ENCODE assay signal across 18 cellular contexts in the genomic region with DNA sequence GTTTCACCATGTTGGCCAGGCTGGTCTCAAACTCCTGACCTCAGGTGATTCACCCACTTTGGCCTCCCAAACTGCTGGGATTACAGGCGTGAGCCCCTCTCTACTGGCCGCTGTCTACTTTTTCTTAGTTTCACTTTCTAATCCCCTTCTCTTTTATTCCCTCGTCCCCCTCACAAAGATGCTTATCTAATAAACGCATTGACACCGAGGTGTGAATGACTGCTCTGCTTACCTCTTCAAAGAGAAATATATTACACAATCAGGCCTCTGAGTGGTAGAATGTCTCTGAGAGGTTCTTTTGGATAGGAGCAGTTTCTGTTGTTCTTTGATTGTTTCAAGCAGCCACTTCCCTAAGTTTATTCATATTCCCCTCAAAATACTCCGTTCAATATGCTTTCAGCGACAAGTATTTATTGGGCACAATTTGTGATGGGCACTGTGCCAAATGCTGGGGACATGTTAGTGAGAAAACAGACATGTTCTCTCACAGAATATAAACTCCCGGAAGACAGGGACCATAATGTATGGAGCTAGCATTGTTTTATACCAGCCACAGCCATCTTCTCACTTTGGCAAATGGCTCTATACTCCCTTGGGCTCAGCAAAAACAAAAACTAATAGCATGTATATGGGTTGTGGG. TPM values are rescaled to one million over a fixed set of nuclear protein-coding genes. Genes with fewer than 3 reads are reported as not detected.
DNase-seq lines count a peak whose midpoint lies in the region; ATAC-seq, FAIRE-seq and TF ChIP-seq lines count a peak whose summit lies in the region.
"Had no signal": no experiment of that assay in that cellular context is flagged by ENCODE, and none has a peak within 500 bp of the region (broad histone marks: within the 10 kb centered on the region; RNA-seq: fewer than 3 reads in every experiment).

No MANE protein-coding gene starts in this region.

- no peaks in the 10 kb centered on the region for H3K9me3 Mint-ChIP-seq in central memory CD8-positive, alpha-beta T cell

- no peak overlapping the region for H3K18ac ChIP-seq in IMR-90 (ENCODE audit: low read depth, low read length)

- H2AK5ac ChIP-seq in IMR-90 (ENCODE audit: low read depth, low read length) = no peak overlapping the region

- H3K36me3 Mint-ChIP-seq in central memory CD8-positive, alpha-beta T cell (ENCODE audit: insufficient read depth) = peaks cover 2% of the 10 kb centered on the region

- H3K4ac ChIP-seq in IMR-90 (ENCODE audit: low read depth, low read length) = no peak overlapping the region

- no peaks in the 10 kb centered on the region for H3K79me2 ChIP-seq in HepG2 (ENCODE audit: insufficient read depth, low read length)

- no peak overlapping the region for H4K5ac ChIP-seq in IMR-90 (ENCODE audit: low read depth, low read length)

- no peak overlapping the region for H3K4me3 ChIP-seq in HepG2 (replicated peaks in 1 of 3; ENCODE audit: insufficient read depth in 1 of 3, low read depth in 2 of 3, low read length in 3 of 3)
- H3K4me3 ChIP-seq in right lobe of liver = no peak overlapping the region
- H3K4me3 ChIP-seq in IMR-90 (ENCODE audit: insufficient read depth, low read depth, low read length) = no peak overlapping the region
- H3K4me3 ChIP-seq in suprapubic skin = no peak overlapping the region
- H3K4me3 ChIP-seq: PC-9 had no signal

- H2AFZ ChIP-seq in HepG2 (ENCODE audit: low read length) (no peak overlapping the region), IMR-90 (replicated peaks; ENCODE audit: low read length, poor library complexity) (no peak overlapping the region)
- H2AFZ ChIP-seq: PC-9 had no signal

- H3K14ac ChIP-seq in IMR-90 (replicated peaks; ENCODE audit: low read depth, low read length) = no peak overlapping the region

- H3K9me1 ChIP-seq in IMR-90 (ENCODE audit: insufficient read depth, low read length) = no peaks in the 10 kb centered on the region

- DNase-seq in HepG2 (ENCODE audit: low spot score) (no peak), right lobe of liver (no peak), IMR-90 (no peak), suprapubic skin (ENCODE audit: low spot score in 2 of 2) (no peak)
- DNase-seq in central memory CD8-positive, alpha-beta T cell (ENCODE audit: low spot score in 2 of 2) = no peak
- no peak for DNase-seq in activated effector memory CD4-positive, alpha-beta T cell treated with Interleukin-2 at 50 U/mL for 16 hours
- DNase-seq: C1 segment of cervical spinal cord, DMS79, MV-4-11, NCI-H1694 treated with DMSO at 0.1 percent for 48 hours, NCI-H2107, NCI-H226, NCI-H524, PC-9 had no signal

- TF ChIP-seq EP300 in HepG2 (IDR thresholded peaks at IDR 0.05; ENCODE audit: low read depth in 2 of 2, low read length in 2 of 2) (no peak), HepG2 (CRISPR knock-in tag; IDR thresholded peaks at IDR 0.05; ENCODE audit: borderline replicate concordance) (no peak), suprapubic skin (IDR thresholded peaks at IDR 0.05) (no peak)

- no peak for TF ChIP-seq CTCF in HepG2 (CRISPR knock-in tag; IDR thresholded peaks at IDR 0.05)
- no peak for TF ChIP-seq CTCF in right lobe of liver (IDR thresholded peaks at IDR 0.05)
- no peak for TF ChIP-seq CTCF in IMR-90 (conservative IDR thresholded peaks at IDR 0.05; ENCODE audit: low read depth, low read length)
- no peak for TF ChIP-seq CTCF in suprapubic skin (IDR thresholded peaks at IDR 0.05)

- H3K4me3 Mint-ChIP-seq in central memory CD8-positive, alpha-beta T cell = no peak overlapping the region

- H2BK120ac ChIP-seq in IMR-90 (ENCODE audit: low read depth, low read length) = no peak overlapping the region

- TF ChIP-seq RAD21 in HepG2 (CRISPR knock-in tag; IDR thresholded peaks at IDR 0.05) (no peak), IMR-90 (IDR thresholded peaks at IDR 0.05; ENCODE audit: low read length) (no peak)

- no peak overlapping the region for H2BK20ac ChIP-seq in IMR-90 (ENCODE audit: low read depth, low read length)

- H3K4me2 ChIP-seq in HepG2 (ENCODE audit: low read depth, low read length) (no peak overlapping the region; the same call in 1 of the 2 replicates), IMR-90 (ENCODE audit: low read depth, low read length) (no peak overlapping the region)
- H3K4me2 ChIP-seq: PC-9 had no signal

- H4K91ac ChIP-seq in IMR-90 (ENCODE audit: insufficient read depth, low read depth, low read length) = no peak overlapping the region

- POLR2A ChIA-PET in HepG2 (lab: Yijun Ruan, JAX) (no interaction called here), IMR-90 (lab: Charles Lee; ENCODE audit: unreplicated experiment) (no interaction called here)

- H3K27ac ChIP-seq in HepG2 (ENCODE audit: extremely low read length, insufficient read depth, low read length) (no peak overlapping the region), right lobe of liver (no peak overlapping the region), IMR-90 (ENCODE audit: insufficient read depth, low read length) (no peak overlapping the region), suprapubic skin (no peak overlapping the region)
- H3K27ac ChIP-seq: HL-60, PC-9, RWPE1 had no signal

- H2BK5ac ChIP-seq in IMR-90 (ENCODE audit: low read depth, low read length, poor library complexity, severe bottlenecking) = no peak overlapping the region

- H3K79me1 ChIP-seq in IMR-90 (ENCODE audit: low read depth in 1 of 2, low read length in 2 of 2) = no peaks in the 10 kb centered on the region

- 41% methylated on average over 8 of the region's 8 CpGs for WGBS in HepG2 (ENCODE audit: low lambda C conversion rate)
- 63% methylated on average over 7 of the region's 8 CpGs for WGBS in right lobe of liver (ENCODE audit: insufficient coverage, low coverage, low lambda C conversion rate, missing lambda C conversion rate)
- WGBS in IMR-90 (ENCODE audit: extremely low coverage in 2 of 2, insufficient read length in 1 of 2), 2 experiments = 100% methylated on average over 1 of the region's 8 CpGs; no CpG with 5 or more reads in 1 of the 2 experiments
- 81% methylated on average over 8 of the region's 8 CpGs for WGBS in suprapubic skin

- H3K4me1 ChIP-seq in HepG2 (ENCODE audit: insufficient read depth, low read length) (no peaks in the 10 kb centered on the region), right lobe of liver (no peaks in the 10 kb centered on the region), IMR-90 (ENCODE audit: control insufficient read depth, insufficient read depth, low read length) (no peaks in the 10 kb centered on the region), suprapubic skin (peaks cover 6% of the 10 kb centered on the region)

- no peak overlapping the region for H4K8ac ChIP-seq in IMR-90 (ENCODE audit: low read depth in 2 of 2, low read length in 2 of 2)

- H4K20me1 ChIP-seq in HepG2 (ENCODE audit: insufficient read depth, low read length) = no peaks in the 10 kb centered on the region
- no peaks in the 10 kb centered on the region for H4K20me1 ChIP-seq in IMR-90 (ENCODE audit: insufficient read depth, low read length)

- FAIRE-seq in HepG2 (lab: Jason Lieb, UNC) = no peak
- FAIRE-seq: H54 had no signal

- H2BK15ac ChIP-seq in IMR-90 (ENCODE audit: low read depth, low read length) = no peak overlapping the region

- H3K27me3 ChIP-seq in HepG2 (ENCODE audit: control insufficient read depth in 1 of 2, insufficient read depth in 2 of 2, low read length in 2 of 2) (no peaks in the 10 kb centered on the region), right lobe of liver (no peaks in the 10 kb centered on the region), IMR-90 (ENCODE audit: control insufficient read depth, insufficient read depth, low read length) (no peaks in the 10 kb centered on the region), suprapubic skin (no peaks in the 10 kb centered on the region)

- no peak for ATAC-seq in HepG2
- no peak for ATAC-seq in right lobe of liver
- no peak for ATAC-seq in IMR-90 (ENCODE audit: low read depth)
- ATAC-seq in central memory CD8-positive, alpha-beta T cell (replicated peaks; ENCODE audit: extremely low read depth, poor library complexity, severe bottlenecking) = peak; percentile 85
- no peak for ATAC-seq in GM19455 (IDR thresholded peaks at IDR 0.05; ENCODE audit: unreplicated experiment)

- no TSS peak for BruUV-seq in HepG2 (replicated peaks; lab: Mats Ljungman, UMichigan)
- no TSS peak for BruUV-seq in IMR-90 (replicated peaks; lab: Mats Ljungman, UMichigan)

- H3K9ac ChIP-seq in HepG2 (ENCODE audit: insufficient read depth, low read depth, low read length) (no peak overlapping the region), IMR-90 (ENCODE audit: low read depth, low read length) (no peak overlapping the region)

- dilution Hi-C loops in IMR-90 (cut with HindIII; ENCODE audit: low sequenced_read_pairs, unreplicated experiment) = no loop called here

- H3K9me3 ChIP-seq in HepG2 (ENCODE audit: low read length) (no peaks in the 10 kb centered on the region), right lobe of liver (no peaks in the 10 kb centered on the region), IMR-90 (ENCODE audit: control insufficient read depth, insufficient read depth, low read length) (no peaks in the 10 kb centered on the region), suprapubic skin (no peaks in the 10 kb centered on the region)

- in situ Hi-C loops in HepG2 (cut with HindIII; ENCODE audit: extremely low pct_ligation_motif_present, low pct_unique_long_range_greater_than_20kb) = no loop called here
- in situ Hi-C loops in IMR-90 (cut with MboI; ENCODE audit: low sequenced_read_pairs) = no loop called here

- H3K27ac Mint-ChIP-seq in central memory CD8-positive, alpha-beta T cell (ENCODE audit: low read depth) = no peak overlapping the region

- H3K4me1 Mint-ChIP-seq in central memory CD8-positive, alpha-beta T cell = peaks cover 11% of the 10 kb centered on the region

- H3K36me3 ChIP-seq in HepG2 (replicated peaks in 1 of 2; ENCODE audit: control insufficient read depth in 1 of 2, insufficient read depth in 2 of 2, low read length in 2 of 2) (no peaks in the 10 kb centered on the region), right lobe of liver (no peaks in the 10 kb centered on the region), IMR-90 (ENCODE audit: control insufficient read depth, insufficient read depth, low read length) (no peaks in the 10 kb centered on the region), suprapubic skin (no peaks in the 10 kb centered on the region)

- intact Hi-C loops in HepG2 (cut with micrococcal nuclease; ENCODE audit: unreplicated experiment) (no loop called here), right lobe of liver (cut with DNase I) (no loop called here), IMR-90 (cut with micrococcal nuclease) (no loop called here)

- no peak overlapping the region for H3K56ac ChIP-seq in IMR-90 (ENCODE audit: extremely low read depth, insufficient read depth, low read length)

- no peak overlapping the region for H3K23ac ChIP-seq in IMR-90 (ENCODE audit: low read depth, low read length)

- CTCF ChIA-PET in HepG2 (lab: Yijun Ruan, JAX; ENCODE audit: low intra/inter-chr PET ratio, low total read pairs) = no interaction called here
- CTCF ChIA-PET in IMR-90 (lab: Yijun Ruan, JAX) = no interaction called here

- TF ChIP-seq POLR2A in HepG2 (IDR thresholded peaks at IDR 0.05; ENCODE audit: insufficient read depth in 1 of 2, low read depth in 2 of 2, low read length in 2 of 2) = no peak
- TF ChIP-seq POLR2A in right lobe of liver (IDR thresholded peaks at IDR 0.05) = no peak
- no peak for TF ChIP-seq POLR2A in IMR-90 (IDR thresholded peaks at IDR 0.05; ENCODE audit: low read depth, low read length)
- no peak for TF ChIP-seq POLR2A in suprapubic skin (IDR thresholded peaks at IDR 0.05)

- peaks cover under 1% of the 10 kb centered on the region for H3K27me3 Mint-ChIP-seq in central memory CD8-positive, alpha-beta T cell

- no peak overlapping the region for H2AK9ac ChIP-seq in IMR-90 (replicated peaks; ENCODE audit: low read depth, low read length, poor library complexity)

RNA-seq across cellular contexts. Expression of gene RAPH1, which starts 34.7 kb away (rescaled TPM):
- total RNA-seq in HepG2 (2016; rRNA removed; fragmentation: Illumina TruSeq; extraction: Trizol) (6.7 and 17.9 TPM in 2 replicates), right lobe of liver (10 to 100 TPM; 23.0 to 91.5 (median 53.4) TPM), IMR-90 (2012; rRNA removed) (13.1 and 15.1 TPM in 2 replicates), suprapubic skin (10 to 100 TPM; 38.3 to 58.2 (median 49.3) TPM)
- 9.6 and 10.3 TPM in 2 replicates for total RNA-seq in HepG2 (2016; cell fraction: cytosol; rRNA removed; fragmentation: Illumina TruSeq; extraction: Trizol; ENCODE audit: low read depth)
- 6.1 and 18.5 TPM in 2 replicates for total RNA-seq in HepG2 (2016; cell fraction: insoluble cytoplasmic fraction; rRNA removed; fragmentation: Illumina TruSeq; extraction: Trizol)
- 11.9 and 16.6 TPM in 2 replicates for total RNA-seq in HepG2 (2016; cell fraction: membrane; rRNA removed; fragmentation: Illumina TruSeq; extraction: Trizol)
- 14.0 and 19.2 TPM in 2 replicates for total RNA-seq in HepG2 (2016; cell fraction: nucleus; rRNA removed; fragmentation: Illumina TruSeq; extraction: Trizol)
- polyA plus RNA-seq in HepG2 (2011; rRNA removed) (5.3 TPM in 2 replicates), IMR-90 (2012; rRNA removed) (5.2 and 7.5 TPM in 2 replicates)
- polyA plus RNA-seq in HepG2 (2011; cell fraction: cytosol; rRNA removed) = 2.0 and 2.9 TPM in 2 replicates
- polyA plus RNA-seq in HepG2 (2011; cell fraction: nucleus; rRNA removed) = 4.2 and 5.9 TPM in 2 replicates
- 6.5 and 7.6 TPM in 2 replicates for polyA plus RNA-seq in HepG2 (2012)
- polyA plus RNA-seq in HepG2 (2016; cell fraction: cytosol; fragmentation: Illumina TruSeq; extraction: Trizol; ENCODE audit: low read depth) = 1.4 and 2.7 TPM in 2 replicates
- 6.2 and 8.1 TPM in 2 replicates for polyA plus RNA-seq in HepG2 (2016; cell fraction: insoluble cytoplasmic fraction; fragmentation: Illumina TruSeq; extraction: Trizol; ENCODE audit: low read depth)
- polyA plus RNA-seq in HepG2 (2016; cell fraction: membrane; fragmentation: Illumina TruSeq; extraction: Trizol; ENCODE audit: low read depth) = 2.3 and 2.5 TPM in 2 replicates
- 12.1 and 13.7 TPM in 2 replicates for polyA plus RNA-seq in HepG2 (2016; cell fraction: nucleus; fragmentation: Illumina TruSeq; extraction: Trizol; ENCODE audit: insufficient read depth, low read depth)
- 9.4 and 9.7 TPM in 2 replicates for polyA minus RNA-seq in HepG2 (2011; rRNA and poly(A)+ RNA removed; ENCODE audit: low replicate concordance)
- 9.3 and 11.0 TPM in 2 replicates for polyA minus RNA-seq in HepG2 (2011; cell fraction: cytosol; rRNA and poly(A)+ RNA removed)
- polyA minus RNA-seq in HepG2 (2011; cell fraction: nucleus; rRNA and poly(A)+ RNA removed) = 13.0 and 19.0 TPM in 2 replicates
- polyA plus RNA-seq in IMR-90 (2012; cell fraction: cytosol; rRNA removed) = 3.1 and 5.5 TPM in 2 replicates
- polyA plus RNA-seq in IMR-90 (2012; cell fraction: nucleus; rRNA removed; ENCODE audit: low replicate concordance) = 4.1 and 12.6 TPM in 2 replicates
